Comparison of ENCODE assay signal across 21 cellular contexts in genomic region chr18:2410688-2411087, GRCh38.
DNase-seq lines count a peak whose midpoint lies in the region; ATAC-seq and TF ChIP-seq lines count a peak whose summit lies in the region.
"Had no signal": no experiment of that assay in that cellular context is flagged by ENCODE, and none has a peak within 500 bp of the region (broad histone marks: within the 10 kb centered on the region; RNA-seq: fewer than 3 reads in every experiment).

No MANE protein-coding gene starts in this region.

- H3K9me3 Mint-ChIP-seq in endodermal cell, result no peaks in the 10 kb centered on the region
- H3K9me3 Mint-ChIP-seq in activated CD4-positive, alpha-beta memory T cell treated with anti-CD3 and anti-CD28 coated beads, Interleukin-2, amount 10 ng/mL, durations not matched to agents 7 days and 5 days, result no peaks in the 10 kb centered on the region
- H3K9me3 Mint-ChIP-seq: activated naive CD4-positive, alpha-beta T cell treated with anti-CD3 and anti-CD28 coated beads for 36 hours had no signal

- H3K23ac ChIP-seq in trophoblast cell (ENCODE audit: low read length), result no peak overlapping the region

- no peak overlapping the region for H2BK12ac ChIP-seq in trophoblast cell (ENCODE audit: low read length)

- no peak overlapping the region for H3K14ac ChIP-seq in trophoblast cell (ENCODE audit: low read length)

- H4K91ac ChIP-seq in trophoblast cell (ENCODE audit: low read depth, low read length), result no peak overlapping the region

- no peak overlapping the region for H4K12ac ChIP-seq in trophoblast cell (ENCODE audit: low read depth, low read length)

- no peak for TF ChIP-seq CTCF in RWPE2 (IDR thresholded peaks at IDR 0.05; ENCODE audit: poor library complexity, severe bottlenecking)
- TF ChIP-seq CTCF in fibroblast of the aortic adventitia (IDR thresholded peaks at IDR 0.05; ENCODE audit: insufficient read depth, low read length), result no peak
- TF ChIP-seq CTCF in endodermal cell (conservative IDR thresholded peaks at IDR 0.05), result no peak
- TF ChIP-seq CTCF in thyroid gland (IDR thresholded peaks at IDR 0.05), result no peak

- no peak overlapping the region for H2AK5ac ChIP-seq in trophoblast cell (ENCODE audit: low read length)

- H3K27me3 ChIP-seq in RWPE2 (ENCODE audit: insufficient read depth, poor library complexity, severe bottlenecking) (no peaks in the 10 kb centered on the region), trophoblast cell (ENCODE audit: insufficient read depth, low read length) (no peaks in the 10 kb centered on the region), endodermal cell (ENCODE audit: control insufficient read depth, insufficient read depth, low read length, poor library complexity, severe bottlenecking) (no peaks in the 10 kb centered on the region), thyroid gland (no peaks in the 10 kb centered on the region)
- H3K27me3 ChIP-seq: BLaER1, cardiac muscle cell, right atrium auricular region, SJSA1 had no signal

- no peak for TF ChIP-seq POLR2A in thyroid gland (IDR thresholded peaks at IDR 0.05)

- H3K4ac ChIP-seq in trophoblast cell (ENCODE audit: low read depth, low read length), result no peak overlapping the region

- no peak overlapping the region for H2AFZ ChIP-seq in trophoblast cell (ENCODE audit: insufficient read depth, low read length, poor library complexity)

- H3K9ac ChIP-seq in trophoblast cell (ENCODE audit: low read length) (no peak overlapping the region), endodermal cell (ENCODE audit: extremely low read depth, low read length, poor library complexity, severe bottlenecking) (no peak overlapping the region)
- H3K9ac ChIP-seq: BLaER1 had no signal

- H2BK120ac ChIP-seq in trophoblast cell (ENCODE audit: insufficient read depth, low read length, poor library complexity), result no peak overlapping the region

- H3K36me3 ChIP-seq in RWPE2 (ENCODE audit: low read depth) (no peaks in the 10 kb centered on the region), trophoblast cell (ENCODE audit: control insufficient read depth in 1 of 2, insufficient read depth in 2 of 2, low read length in 2 of 2) (no peaks in the 10 kb centered on the region), endodermal cell (ENCODE audit: control insufficient read depth, insufficient read depth, low read length) (no peaks in the 10 kb centered on the region), thyroid gland (no peaks in the 10 kb centered on the region)
- H3K36me3 ChIP-seq: BLaER1, cardiac muscle cell, lower lobe of right lung, right atrium auricular region, SJSA1 had no signal

- WGBS in trophoblast cell (ENCODE audit: extremely low coverage, insufficient coverage, insufficient read length), result no CpG with 5 or more reads among the region's 1 CpG
- WGBS in endodermal cell (ENCODE audit: insufficient coverage in 1 of 2, insufficient read length in 1 of 2), 2 experiments, result no CpG with 5 or more reads among the region's 1 CpG
- whole genome bisulfite sequencing in thyroid gland, 2 donors, result 80 to 88% methylated on average over 1 of the region's 1 CpG

- H3K18ac ChIP-seq in trophoblast cell (ENCODE audit: low read length), result no peak overlapping the region

- intact Hi-C loops in thyroid gland (cut with DNase I), result no loop called here

- no peak overlapping the region for H3K4me3 Mint-ChIP-seq in endodermal cell
- H3K4me3 Mint-ChIP-seq in activated CD4-positive, alpha-beta memory T cell treated with anti-CD3 and anti-CD28 coated beads, Interleukin-2, amount 10 ng/mL, durations not matched to agents 7 days and 5 days, result no peak overlapping the region
- H3K4me3 Mint-ChIP-seq: activated naive CD4-positive, alpha-beta T cell treated with anti-CD3 and anti-CD28 coated beads for 36 hours had no signal

- no peaks in the 10 kb centered on the region for H3K27me3 Mint-ChIP-seq in endodermal cell (ENCODE audit: insufficient read depth)
- peaks cover 2% of the 10 kb centered on the region for H3K27me3 Mint-ChIP-seq in activated CD4-positive, alpha-beta memory T cell treated with anti-CD3 and anti-CD28 coated beads, Interleukin-2, amount 10 ng/mL, durations not matched to agents 7 days and 5 days

- CTCF ChIA-PET in activated CD4-positive, alpha-beta memory T cell treated with anti-CD3 and anti-CD28 coated beads, Interleukin-2, amount 10 ng/mL, durations not matched to agents 7 days and 5 days (lab: Charles Lee), result no interaction called here

- no peaks in the 10 kb centered on the region for H3K79me1 ChIP-seq in trophoblast cell (ENCODE audit: low read length)

- no peak overlapping the region for H3K27ac Mint-ChIP-seq in endodermal cell
- H3K27ac Mint-ChIP-seq in activated CD4-positive, alpha-beta memory T cell treated with anti-CD3 and anti-CD28 coated beads, Interleukin-2, amount 10 ng/mL, durations not matched to agents 7 days and 5 days, result no peak overlapping the region
- H3K27ac Mint-ChIP-seq: activated naive CD4-positive, alpha-beta T cell treated with anti-CD3 and anti-CD28 coated beads for 36 hours had no signal

- no peak overlapping the region for H4K8ac ChIP-seq in trophoblast cell (ENCODE audit: low read depth, low read length)

- H3K4me3 ChIP-seq in RWPE2 (ENCODE audit: severe bottlenecking) (no peak overlapping the region), fibroblast of the aortic adventitia (ENCODE audit: low read depth, low read length) (no peak overlapping the region), trophoblast cell (ENCODE audit: low read depth, low read length) (no peak overlapping the region), endodermal cell (ENCODE audit: low read length) (no peak overlapping the region), thyroid gland (replicated peaks in 1 of 3) (no peak overlapping the region)
- H3K4me3 ChIP-seq: BLaER1, cardiac muscle cell, lower lobe of right lung, right atrium auricular region, SJSA1 had no signal

- peak; percentile 45 for DNase-seq in HPDE6-E6E7 (ENCODE audit: extremely low spot score)
- DNase-seq in RWPE2 (ENCODE audit: low spot score), result no peak
- DNase-seq in fibroblast of the aortic adventitia (ENCODE audit: low read depth), result peak; percentile 33
- DNase-seq in trophoblast cell, result peak; percentile 10 to 66
- no peak for DNase-seq in endodermal cell
- DNase-seq in thyroid gland, result no peak
- no peak for DNase-seq in iPS-NIHi11 (ENCODE audit: low spot score)
- no peak for DNase-seq in activated CD4-positive, alpha-beta memory T cell treated with anti-CD3 and anti-CD28 coated beads, Interleukin-2, amount 10 ng/mL, durations not matched to agents 7 days and 5 days
- DNase-seq: activated CD4-positive, alpha-beta T cell treated with anti-CD3 and anti-CD28 coated beads for 4 hours; activated naive CD4-positive, alpha-beta T cell treated with anti-CD3 and anti-CD28 coated beads for 36 hours; activated T-cell treated with anti-CD3 and anti-CD28 coated beads for 4 hours; DMS79 treated with DMSO at 0.1 percent for 48 hours; KBM-7; lower lobe of right lung; NCI-H1105; stimulated activated CD4-positive, alpha-beta T cell treated with anti-CD3 and anti-CD28 coated beads, Interleukin-2, amount 100 ng/mL, for 24 hours; T1000 had no signal

- ATAC-seq in RWPE2 (ENCODE audit: low read depth), result peak; percentile 80
- ATAC-seq: lower lobe of right lung had no signal

- H3K27ac ChIP-seq in RWPE2 (ENCODE audit: poor library complexity, severe bottlenecking), result peak overlapping the region; percentile 91
- H3K27ac ChIP-seq in trophoblast cell (ENCODE audit: low read depth, low read length), result no peak overlapping the region
- H3K27ac ChIP-seq in endodermal cell (ENCODE audit: low read depth, low read length), result no peak overlapping the region
- no peak overlapping the region for H3K27ac ChIP-seq in thyroid gland
- H3K27ac ChIP-seq: BLaER1, cardiac muscle cell, lower lobe of right lung, right atrium auricular region, SJSA1 had no signal

- no peak overlapping the region for H2BK5ac ChIP-seq in trophoblast cell (ENCODE audit: low read depth, low read length, poor library complexity)

- peaks cover 15% of the 10 kb centered on the region for H3K4me1 Mint-ChIP-seq in endodermal cell
- no peaks in the 10 kb centered on the region for H3K4me1 Mint-ChIP-seq in activated CD4-positive, alpha-beta memory T cell treated with anti-CD3 and anti-CD28 coated beads, Interleukin-2, amount 10 ng/mL, durations not matched to agents 7 days and 5 days

- H3K9me3 ChIP-seq in RWPE2 (ENCODE audit: severe bottlenecking) (peaks cover 4% of the 10 kb centered on the region), trophoblast cell (ENCODE audit: insufficient read depth, low read depth, low read length) (no peaks in the 10 kb centered on the region), endodermal cell (ENCODE audit: control insufficient read depth, low read length) (no peaks in the 10 kb centered on the region), thyroid gland (no peaks in the 10 kb centered on the region)
- H3K9me3 ChIP-seq: lower lobe of right lung, right atrium auricular region, SJSA1 had no signal

- H3K4me1 ChIP-seq in RWPE2 (ENCODE audit: insufficient read depth, poor library complexity, severe bottlenecking) (peaks cover 39% of the 10 kb centered on the region), trophoblast cell (ENCODE audit: control insufficient read depth in 1 of 2, insufficient read depth in 2 of 2, low read length in 2 of 2) (no peaks in the 10 kb centered on the region), endodermal cell (ENCODE audit: control insufficient read depth, insufficient read depth, low read length) (no peaks in the 10 kb centered on the region), thyroid gland (no peaks in the 10 kb centered on the region)
- H3K4me1 ChIP-seq: BLaER1, lower lobe of right lung, right atrium auricular region had no signal

- POLR2A ChIA-PET in activated CD4-positive, alpha-beta memory T cell treated with anti-CD3 and anti-CD28 coated beads, Interleukin-2, amount 10 ng/mL, durations not matched to agents 7 days and 5 days (lab: Charles Lee), result no interaction called here

- no peaks in the 10 kb centered on the region for H3K36me3 Mint-ChIP-seq in endodermal cell (ENCODE audit: low read depth)
- no peaks in the 10 kb centered on the region for H3K36me3 Mint-ChIP-seq in activated CD4-positive, alpha-beta memory T cell treated with anti-CD3 and anti-CD28 coated beads, Interleukin-2, amount 10 ng/mL, durations not matched to agents 7 days and 5 days (ENCODE audit: low read depth)

- H3K79me2 ChIP-seq in trophoblast cell (ENCODE audit: control insufficient read depth, insufficient read depth, low read length, poor library complexity), result no peaks in the 10 kb centered on the region

- H3K4me2 ChIP-seq in trophoblast cell (ENCODE audit: low read length), result no peak overlapping the region
- H3K4me2 ChIP-seq: BLaER1 had no signal

Comparison
In these comparisons a context has a peak if more than half of its experiments do, and no peak if none do; other contexts are left out.
1. DNase-seq: peak in HPDE6-E6E7 (single experiment), fibroblast of the aortic adventitia (single experiment) and trophoblast cell (2 of 2); none in RWPE2 (single experiment), endodermal cell (single experiment), thyroid gland (0 of 2), iPS-NIHi11 (single experiment) and activated CD4-positive, alpha-beta memory T cell treated with anti-CD3 and anti-CD28 coated beads, Interleukin-2, amount 10 ng/mL, durations not matched to agents 7 days and 5 days (single experiment).